24 cellular contexts compared by ENCODE assay signal in the genomic region with DNA sequence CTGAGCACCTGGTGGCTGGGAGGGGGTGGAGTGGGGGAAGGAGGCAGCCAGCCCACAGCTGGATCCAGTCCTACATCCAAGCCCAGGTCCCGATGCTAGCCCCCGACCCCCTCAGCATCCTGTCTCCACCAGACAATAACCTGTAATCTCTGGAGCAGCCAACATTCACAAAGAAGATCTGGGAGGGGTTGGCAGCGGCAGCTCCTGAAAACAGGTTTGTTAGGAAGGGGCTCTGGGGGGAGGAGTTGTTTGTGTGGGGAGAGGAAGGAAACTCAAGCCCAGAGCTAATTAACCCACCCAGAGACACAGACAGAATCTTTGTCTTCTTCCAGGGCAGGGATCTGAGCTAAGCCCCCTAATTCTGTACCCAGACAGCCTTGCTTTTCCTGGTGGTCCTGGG.
"Had no signal": no experiment of that assay in that cellular context is flagged by ENCODE, and none has a peak within 500 bp of the region (broad histone marks: within the 10 kb centered on the region; RNA-seq: fewer than 3 reads in every experiment).

No MANE protein-coding gene starts in this region.

- H3K36me3 Mint-ChIP-seq: activated naive CD4-positive, alpha-beta T cell treated with anti-CD3 and anti-CD28 coated beads, Interleukin-2, amount 50 U/mL, for 72 hours; memory B cell; naive B cell had no signal

- H3K27me3 ChIP-seq: adrenal gland, breast epithelium had no signal

- DNase-seq: activated CD4-positive, alpha-beta T cell treated with anti-CD3 and anti-CD28 coated beads for 1 hour; activated CD4-positive, alpha-beta T cell treated with anti-CD3 and anti-CD28 coated beads, Interleukin-2, amount 50 U/mL, for 4 hours; activated gamma-delta T cell treated with Interleukin-2 at 50 U/mL for 16 hours; cerebellar nuclear complex; cortex of kidney; effector CD4-positive, alpha-beta T cell; gastrocnemius medialis; head of caudate nucleus; mucosa of descending colon; naive B cell; right cardiac atrium; stimulated activated CD4-positive, alpha-beta T cell treated with anti-CD3 and anti-CD28 coated beads, Interleukin-15, amount 100 ng/mL, for 24 hours; stimulated activated CD4-positive, alpha-beta T cell treated with anti-CD3 and anti-CD28 coated beads, Interleukin-2, amount 100 ng/mL, for 48 hours; transverse colon had no signal

- H3K27ac Mint-ChIP-seq: memory B cell; stimulated activated naive CD8-positive, alpha-beta T cell treated with anti-CD3 and anti-CD28 coated beads, Interleukin-15, Interleukin-2, amounts not matched to agents 100 ng/mL and 50 ng/mL, for 24 hours had no signal

- ATAC-seq: esophagus mucosa, gastrocnemius medialis, mucosa of descending colon, right cardiac atrium had no signal

- H3K27ac ChIP-seq: adrenal gland, breast epithelium, gastrocnemius medialis, prostate gland, suprapubic skin, transverse colon, vagina had no signal

- H3K4me1 ChIP-seq: breast epithelium, prostate gland had no signal

- H3K9me3 Mint-ChIP-seq: activated naive CD4-positive, alpha-beta T cell treated with anti-CD3 and anti-CD28 coated beads, Interleukin-2, amount 50 U/mL, for 72 hours; memory B cell; stimulated activated naive CD8-positive, alpha-beta T cell treated with anti-CD3 and anti-CD28 coated beads, Interleukin-15, Interleukin-2, amounts not matched to agents 100 ng/mL and 50 ng/mL, for 24 hours had no signal

- H3K4me3 ChIP-seq: adrenal gland, breast epithelium, gastrocnemius medialis, mucosa of descending colon, prostate gland, skin epidermis, suprapubic skin, transverse colon, vagina had no signal

- H3K36me3 ChIP-seq: adrenal gland, breast epithelium, gastrocnemius medialis, prostate gland, suprapubic skin, transverse colon, vagina had no signal

- H3K9me3 ChIP-seq: adrenal gland, breast epithelium, gastrocnemius medialis, mucosa of descending colon, prostate gland, suprapubic skin, transverse colon, vagina had no signal

- H3K4me3 Mint-ChIP-seq: memory B cell; stimulated activated naive CD8-positive, alpha-beta T cell treated with anti-CD3 and anti-CD28 coated beads, Interleukin-15, Interleukin-2, amounts not matched to agents 100 ng/mL and 50 ng/mL, for 24 hours had no signal
